ENCODE assay signal across 8 cellular contexts in the genomic region with DNA sequence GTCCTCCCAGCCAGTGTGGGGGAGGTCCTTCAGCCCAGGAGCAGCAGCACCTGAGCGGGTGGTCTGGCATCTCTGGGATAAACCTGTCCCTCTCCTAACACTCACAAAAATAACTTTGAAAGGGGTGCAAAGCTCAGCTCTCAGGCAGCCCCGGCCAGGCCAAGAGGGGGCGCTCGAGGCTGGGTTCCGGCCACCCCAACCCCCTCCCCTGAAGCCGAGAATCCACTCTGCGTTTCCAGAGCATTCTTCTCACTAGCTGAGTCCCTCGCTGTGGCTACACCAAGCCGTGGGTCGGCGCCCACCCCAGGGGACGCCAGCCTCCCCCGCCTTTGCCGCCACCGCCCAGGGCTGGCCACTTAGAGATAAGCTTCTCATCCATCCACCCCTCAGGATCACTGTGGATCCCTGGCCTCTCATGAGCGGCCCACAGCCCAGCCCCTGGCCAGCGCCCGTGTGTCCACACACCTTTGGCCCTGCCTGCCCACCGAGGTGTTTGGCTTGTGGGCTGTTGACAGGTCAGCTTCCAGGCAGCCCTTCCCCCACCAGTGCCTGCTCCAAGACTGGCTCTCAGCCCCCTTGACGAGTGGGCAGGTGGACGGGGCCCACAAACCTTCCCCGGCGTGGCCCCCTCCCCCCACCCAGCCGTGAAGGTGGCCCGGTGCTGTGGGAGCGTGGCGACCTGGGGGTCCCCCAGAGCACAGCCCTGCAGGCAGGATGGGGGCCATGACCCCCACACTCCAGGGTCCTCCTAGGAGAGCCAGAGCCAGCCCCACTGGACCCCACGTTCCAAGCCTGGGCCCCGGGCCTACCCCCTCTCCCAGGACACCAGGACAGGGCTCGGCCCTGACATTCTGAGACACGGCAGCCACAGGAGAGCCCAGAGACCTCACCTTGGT. TPM values are rescaled to one million over a fixed set of nuclear protein-coding genes. Genes with fewer than 3 reads are reported as not detected.
DNase-seq lines count a peak whose midpoint lies in the region; TF ChIP-seq lines count a peak whose summit lies in the region.

No MANE protein-coding gene starts in this region.

- H3K36me3 Mint-ChIP-seq in nephron progenitor cell (ENCODE audit: low read depth): no peaks in the 10 kb centered on the region

- peak; percentile 70 for TF ChIP-seq CTCF in nephron progenitor cell (IDR thresholded peaks at IDR 0.05)
- TF ChIP-seq CTCF in vagina (IDR thresholded peaks at IDR 0.05): peak in 2 of 3 experiments; percentile 43 to 63

- peaks cover 12% of the 10 kb centered on the region for H3K4me1 ChIP-seq in vagina

- H3K36me3 ChIP-seq in vagina: no peaks in the 10 kb centered on the region

- peak overlapping the region; percentile 17 to 18 for H3K4me3 ChIP-seq in vagina

- no peaks in the 10 kb centered on the region for H3K9me3 ChIP-seq in vagina

- H3K27ac ChIP-seq in vagina: peak overlapping the region; percentile 70

- H3K27me3 ChIP-seq in vagina: no peaks in the 10 kb centered on the region

- peaks cover 42% of the 10 kb centered on the region for H3K4me1 Mint-ChIP-seq in nephron progenitor cell

- H3K4me3 Mint-ChIP-seq in nephron progenitor cell: no peak overlapping the region

- intact Hi-C loops in vagina (cut with DNase I): no loop called here

- H3K27ac Mint-ChIP-seq in nephron progenitor cell: no peak overlapping the region

- peak; percentile 20 for DNase-seq in EL
- peak; percentile 65 for DNase-seq in NCI-H1694 (lab: John Stamatoyannopoulos, UW)
- peak; percentile 43 for DNase-seq in activated T-cell treated with anti-CD3 and anti-CD28 coated beads for 4 hours
- peak; percentile 18 for DNase-seq in foreskin melanocyte
- DNase-seq in nephron progenitor cell: peak; percentile 83
- DNase-seq in vagina (ENCODE audit: extremely low spot score in 2 of 2): peak in 1 of 2 donors; percentile 75
- DNase-seq in NCI-H446 (lab: John Stamatoyannopoulos, UW): no peak
- DNase-seq in putamen (ENCODE audit: low spot score): no peak

- peaks cover 3% of the 10 kb centered on the region for H3K27me3 Mint-ChIP-seq in nephron progenitor cell (ENCODE audit: low read depth, poor library complexity)

- TF ChIP-seq POLR2A in vagina (IDR thresholded peaks at IDR 0.05): no peak

- H3K9me3 Mint-ChIP-seq in nephron progenitor cell: no peaks in the 10 kb centered on the region

RNA-seq across cellular contexts. Expression of a gene that starts 1.9 kb away (rescaled TPM):
- not detected for total RNA-seq in vagina

RNA-seq across cellular contexts. Expression of a gene that starts 30.8 kb away (rescaled TPM):
- total RNA-seq in vagina: 5.2 TPM

RNA-seq across cellular contexts. Expression of a gene that starts 55.6 kb away (rescaled TPM):
- 535 TPM for total RNA-seq in vagina

Comparison
In these comparisons a context has a peak if more than half of its experiments do, and no peak if none do; other contexts are left out.
1. DNase-seq: peak in EL (single experiment), NCI-H1694 (single experiment), activated T-cell treated with anti-CD3 and anti-CD28 coated beads for 4 hours (single experiment), foreskin melanocyte (single experiment) and nephron progenitor cell (single experiment); none in NCI-H446 (0 of 2) and putamen (single experiment).